ENCODE assay signal across 25 cellular contexts in genomic region chr10:98289802-98290209, GRCh38. TPM values are rescaled to one million over a fixed set of nuclear protein-coding genes. Genes with fewer than 3 reads are reported as not detected.
"Had no signal": no experiment of that assay in that cellular context is flagged by ENCODE, and none has a peak within 500 bp of the region (broad histone marks: within the 10 kb centered on the region; RNA-seq: fewer than 3 reads in every experiment).

No MANE protein-coding gene starts in this region.

- H3K27me3 ChIP-seq: colonic mucosa, left lung, right lobe of liver, suprapubic skin, transverse colon, upper lobe of right lung, uterus had no signal

- H3K9me3 ChIP-seq: colonic mucosa, left lung, right lobe of liver, suprapubic skin, transverse colon, upper lobe of right lung, uterus had no signal

- H3K27ac Mint-ChIP-seq: dendritic cell treated with granulocyte-macrophage colony-stimulating factor and Interleukin-4, amounts not matched to agents 40 ng/mL and 50 ng/mL, for 4 days; naive thymus-derived CD4-positive, alpha-beta T cell; nephron; progenitor cell of endocrine pancreas; stimulated activated naive CD8-positive, alpha-beta T cell treated with anti-CD3 and anti-CD28 coated beads, Interleukin-15, amount 100 ng/mL, for 72 hours had no signal

- H3K9me3 Mint-ChIP-seq: dendritic cell treated with granulocyte-macrophage colony-stimulating factor and Interleukin-4, amounts not matched to agents 40 ng/mL and 50 ng/mL, for 4 days; nephron; stimulated activated naive CD8-positive, alpha-beta T cell treated with anti-CD3 and anti-CD28 coated beads, Interleukin-15, amount 100 ng/mL, for 72 hours had no signal

- H3K4me1 Mint-ChIP-seq: naive thymus-derived CD4-positive, alpha-beta T cell; stimulated activated naive CD8-positive, alpha-beta T cell treated with anti-CD3 and anti-CD28 coated beads, Interleukin-15, amount 100 ng/mL, for 72 hours had no signal

- H3K4me3 ChIP-seq: colonic mucosa, left lung, right lobe of liver, suprapubic skin, transverse colon, upper lobe of right lung, uterus had no signal

- H3K9ac ChIP-seq: parathyroid adenoma had no signal

- H3K4me3 Mint-ChIP-seq: dendritic cell treated with granulocyte-macrophage colony-stimulating factor and Interleukin-4, amounts not matched to agents 40 ng/mL and 50 ng/mL, for 4 days; naive thymus-derived CD4-positive, alpha-beta T cell; nephron; stimulated activated naive CD8-positive, alpha-beta T cell treated with anti-CD3 and anti-CD28 coated beads, Interleukin-15, amount 100 ng/mL, for 72 hours had no signal

- H3K36me3 Mint-ChIP-seq: naive thymus-derived CD4-positive, alpha-beta T cell had no signal

- H3K4me1 ChIP-seq: colonic mucosa, left lung, parathyroid adenoma, right lobe of liver, uterus had no signal

- DNase-seq: colonic mucosa; effector memory CD4-positive, alpha-beta T cell; erythroblast; hypothalamus; kidney; left lung; mesenchymal stem cell; midbrain; naive thymus-derived CD4-positive, alpha-beta T cell; small intestine; stimulated activated CD4-positive, alpha-beta T cell treated with anti-CD3 and anti-CD28 coated beads, Interleukin-15, amount 100 ng/mL, for 24 hours; stimulated activated CD4-positive, alpha-beta T cell treated with anti-CD3 and anti-CD28 coated beads, Interleukin-2, amount 100 ng/mL, for 48 hours; stimulated activated CD8-positive, alpha-beta memory T cell treated with anti-CD3 and anti-CD28 coated beads, Interleukin-4, amount 100 ng/mL, for 48 hours; stimulated activated naive CD4-positive, alpha-beta T cell; stimulated activated naive CD8-positive, alpha-beta T cell treated with anti-CD3 and anti-CD28 coated beads, Interleukin-15, amount 100 ng/mL, for 72 hours; transverse colon; upper lobe of right lung; uterus had no signal

- H3K36me3 ChIP-seq: colonic mucosa, left lung, right lobe of liver, suprapubic skin, transverse colon, upper lobe of right lung, uterus had no signal

- ATAC-seq: left lung; naive thymus-derived CD4-positive, alpha-beta T cell; right lobe of liver; stimulated activated naive CD8-positive, alpha-beta T cell treated with anti-CD3 and anti-CD28 coated beads, Interleukin-15, amount 100 ng/mL, for 72 hours; upper lobe of right lung had no signal

- H3K27ac ChIP-seq: colonic mucosa, left lung, parathyroid adenoma, right lobe of liver, suprapubic skin, transverse colon, upper lobe of right lung, uterus had no signal

RNA-seq across cellular contexts. Expression of gene LOXL4, which starts 21.8 kb away (rescaled TPM):
- total RNA-seq: frontal cortex; naive thymus-derived CD4-positive, alpha-beta T cell had no signal
- polyA plus RNA-seq: naive thymus-derived CD4-positive, alpha-beta T cell had no signal
